In the genomic region with DNA sequence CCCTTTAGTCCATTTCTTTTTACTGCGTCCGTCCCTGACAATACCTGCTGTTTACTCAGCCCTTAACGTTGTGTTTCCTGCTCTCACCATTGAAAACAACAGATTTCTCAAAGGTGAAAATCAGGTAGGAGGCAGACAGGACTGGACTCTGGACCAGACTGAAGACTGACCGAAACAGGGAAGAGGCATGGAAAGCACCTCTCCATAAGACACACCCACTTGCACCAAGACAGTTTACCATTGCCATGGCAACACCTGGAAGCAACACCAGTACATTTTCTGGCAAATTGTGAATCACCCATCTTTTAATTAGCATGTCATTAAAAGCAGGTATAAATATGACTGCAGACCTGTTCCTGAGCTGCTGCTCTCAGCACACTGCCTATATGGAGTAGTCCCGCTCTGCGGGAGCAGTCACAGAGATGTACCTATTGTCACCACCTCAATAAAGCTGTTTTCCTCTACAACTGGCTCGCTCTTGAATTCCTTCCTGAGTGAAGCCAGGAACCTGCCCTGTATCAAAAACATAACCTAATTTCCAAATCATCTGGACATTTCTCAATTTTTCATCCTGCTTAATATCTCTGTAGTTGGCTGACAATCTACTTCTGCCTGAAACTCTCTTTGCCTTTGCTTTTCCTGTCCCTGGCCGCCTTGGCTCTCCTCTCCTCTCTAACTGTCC, we compare ENCODE assay signal across 1 cellular context.
TF ChIP-seq lines count a peak whose summit lies in the region.

No MANE protein-coding gene starts in this region.

TF ChIP-seq in WTC11, 78 proteins besides CTCF, POLR2A, EP300 and RAD21 (continued from another document):
- TF ChIP-seq E2F5 (CRISPR knock-in tag; IDR thresholded peaks at IDR 0.05) (no peak), FOXJ3 (CRISPR knock-in tag; IDR thresholded peaks at IDR 0.05; ENCODE audit: borderline replicate concordance) (no peak)
- TF ChIP-seq, protein P1, sequence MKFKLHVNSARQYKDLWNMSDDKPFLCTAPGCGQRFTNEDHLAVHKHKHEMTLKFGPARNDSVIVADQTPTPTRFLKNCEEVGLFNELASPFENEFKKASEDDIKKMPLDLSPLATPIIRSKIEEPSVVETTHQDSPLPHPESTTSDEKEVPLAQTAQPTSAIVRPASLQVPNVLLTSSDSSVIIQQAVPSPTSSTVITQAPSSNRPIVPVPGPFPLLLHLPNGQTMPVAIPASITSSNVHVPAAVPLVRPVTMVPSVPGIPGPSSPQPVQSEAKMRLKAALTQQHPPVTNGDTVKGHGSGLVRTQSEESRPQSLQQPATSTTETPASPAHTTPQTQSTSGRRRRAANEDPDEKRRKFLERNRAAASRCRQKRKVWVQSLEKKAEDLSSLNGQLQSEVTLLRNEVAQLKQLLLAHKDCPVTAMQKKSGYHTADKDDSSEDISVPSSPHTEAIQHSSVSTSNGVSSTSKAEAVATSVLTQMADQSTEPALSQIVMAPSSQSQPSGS (CRISPR knock-in tag; IDR thresholded peaks at IDR 0.05; ENCODE audit: borderline replicate concordance, low read depth) = no peak
TF ChIP-seq in WTC11: peak in this region for 0.
